Comparison of ENCODE assay signal across 1 cellular context in the genomic region with DNA sequence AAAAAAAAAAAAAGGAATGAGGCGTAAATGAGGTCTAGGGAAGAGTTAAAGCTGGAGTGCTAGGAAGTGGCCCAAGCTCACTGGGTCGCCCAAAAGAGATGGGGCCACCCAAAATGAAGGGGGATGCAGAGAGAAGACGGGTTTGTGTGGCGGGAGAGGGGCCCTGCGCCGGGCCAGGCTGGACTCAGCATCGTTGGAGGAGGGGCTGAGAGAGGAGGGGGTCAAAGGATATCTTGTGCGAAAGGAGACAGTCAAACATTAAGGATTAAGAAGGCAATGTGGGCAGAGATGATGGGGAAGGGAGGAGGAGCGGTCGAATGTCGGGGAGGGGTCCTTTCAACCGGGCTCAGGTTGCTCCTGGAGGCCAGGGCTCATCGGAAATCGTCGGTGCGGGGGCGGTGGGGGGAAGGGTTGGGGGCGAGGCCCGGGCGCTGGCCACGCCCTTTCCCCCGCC.
TF ChIP-seq lines count a peak whose summit lies in the region.

No MANE protein-coding gene starts in this region.

TF ChIP-seq in GM12878, 131 proteins besides CTCF, POLR2A, EP300 and RAD21 (continues in another document):
- TF ChIP-seq, protein P1, sequence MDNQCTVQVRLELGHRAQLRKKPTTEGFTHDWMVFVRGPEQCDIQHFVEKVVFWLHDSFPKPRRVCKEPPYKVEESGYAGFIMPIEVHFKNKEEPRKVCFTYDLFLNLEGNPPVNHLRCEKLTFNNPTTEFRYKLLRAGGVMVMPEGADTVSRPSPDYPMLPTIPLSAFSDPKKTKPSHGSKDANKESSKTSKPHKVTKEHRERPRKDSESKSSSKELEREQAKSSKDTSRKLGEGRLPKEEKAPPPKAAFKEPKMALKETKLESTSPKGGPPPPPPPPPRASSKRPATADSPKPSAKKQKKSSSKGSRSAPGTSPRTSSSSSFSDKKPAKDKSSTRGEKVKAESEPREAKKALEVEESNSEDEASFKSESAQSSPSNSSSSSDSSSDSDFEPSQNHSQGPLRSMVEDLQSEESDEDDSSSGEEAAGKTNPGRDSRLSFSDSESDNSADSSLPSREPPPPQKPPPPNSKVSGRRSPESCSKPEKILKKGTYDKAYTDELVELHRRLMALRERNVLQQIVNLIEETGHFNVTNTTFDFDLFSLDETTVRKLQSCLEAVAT (IDR thresholded peaks at IDR 0.05), result peak; percentile 59; the same call in 1 of the 2 replicates
- TF ChIP-seq, protein P2, sequence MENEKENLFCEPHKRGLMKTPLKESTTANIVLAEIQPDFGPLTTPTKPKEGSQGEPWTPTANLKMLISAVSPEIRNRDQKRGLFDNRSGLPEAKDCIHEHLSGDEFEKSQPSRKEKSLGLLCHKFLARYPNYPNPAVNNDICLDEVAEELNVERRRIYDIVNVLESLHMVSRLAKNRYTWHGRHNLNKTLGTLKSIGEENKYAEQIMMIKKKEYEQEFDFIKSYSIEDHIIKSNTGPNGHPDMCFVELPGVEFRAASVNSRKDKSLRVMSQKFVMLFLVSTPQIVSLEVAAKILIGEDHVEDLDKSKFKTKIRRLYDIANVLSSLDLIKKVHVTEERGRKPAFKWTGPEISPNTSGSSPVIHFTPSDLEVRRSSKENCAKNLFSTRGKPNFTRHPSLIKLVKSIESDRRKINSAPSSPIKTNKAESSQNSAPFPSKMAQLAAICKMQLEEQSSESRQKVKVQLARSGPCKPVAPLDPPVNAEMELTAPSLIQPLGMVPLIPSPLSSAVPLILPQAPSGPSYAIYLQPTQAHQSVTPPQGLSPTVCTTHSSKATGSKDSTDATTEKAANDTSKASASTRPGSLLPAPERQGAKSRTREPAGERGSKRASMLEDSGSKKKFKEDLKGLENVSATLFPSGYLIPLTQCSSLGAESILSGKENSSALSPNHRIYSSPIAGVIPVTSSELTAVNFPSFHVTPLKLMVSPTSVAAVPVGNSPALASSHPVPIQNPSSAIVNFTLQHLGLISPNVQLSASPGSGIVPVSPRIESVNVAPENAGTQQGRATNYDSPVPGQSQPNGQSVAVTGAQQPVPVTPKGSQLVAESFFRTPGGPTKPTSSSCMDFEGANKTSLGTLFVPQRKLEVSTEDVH (IDR thresholded peaks at IDR 0.05; ENCODE audit: low read depth, partially characterized antibody), result no peak
- TF ChIP-seq EGR1 (IDR thresholded peaks at IDR 0.05; ENCODE audit: borderline replicate concordance in 1 of 2, low read depth in 2 of 2, low read length in 2 of 2) (peak; percentile 60 to 99), CREM (IDR thresholded peaks at IDR 0.05; ENCODE audit: low read depth) (no peak), PML (IDR thresholded peaks at IDR 0.05; ENCODE audit: low read length) (no peak), ZNF24 (IDR thresholded peaks at IDR 0.05) (no peak), MXI1 (IDR thresholded peaks at IDR 0.05; ENCODE audit: low read depth, low read length) (no peak), CHD1 (IDR thresholded peaks at IDR 0.05; ENCODE audit: low read depth, low read length) (no peak), SRF (IDR thresholded peaks at IDR 0.05; ENCODE audit: low read depth in 2 of 2, low read length in 2 of 2) (no peak), HDGF (IDR thresholded peaks at IDR 0.05) (peak; percentile 94), CHD2 (IDR thresholded peaks at IDR 0.05; ENCODE audit: borderline replicate concordance, low read depth, low read length) (peak; percentile 71), JUND (IDR thresholded peaks at IDR 0.05; ENCODE audit: low read depth, low read length) (no peak), POLR2AphosphoS5 (IDR thresholded peaks at IDR 0.05; ENCODE audit: low read length) (peak; percentile 44; the same call in 1 of the 2 replicates), NR2C1 (IDR thresholded peaks at IDR 0.05) (no peak), NBN (IDR thresholded peaks at IDR 0.05) (peak; percentile 94), KDM1A (IDR thresholded peaks at IDR 0.05; ENCODE audit: borderline replicate concordance) (no peak), ZNF622 (IDR thresholded peaks at IDR 0.05) (no peak), LARP7 (IDR thresholded peaks at IDR 0.05) (no peak), RB1 (IDR thresholded peaks at IDR 0.05; ENCODE audit: borderline replicate concordance) (peak; percentile 17; the same call in 1 of the 2 replicates), SMAD1 (IDR thresholded peaks at IDR 0.05; ENCODE audit: low read depth, partially characterized antibody) (no peak), ZZZ3 (IDR thresholded peaks at IDR 0.05; ENCODE audit: control insufficient read depth, insufficient read length, low read depth) (no peak), ZNF217 (IDR thresholded peaks at IDR 0.05) (no peak)
- TF ChIP-seq, protein P3, sequence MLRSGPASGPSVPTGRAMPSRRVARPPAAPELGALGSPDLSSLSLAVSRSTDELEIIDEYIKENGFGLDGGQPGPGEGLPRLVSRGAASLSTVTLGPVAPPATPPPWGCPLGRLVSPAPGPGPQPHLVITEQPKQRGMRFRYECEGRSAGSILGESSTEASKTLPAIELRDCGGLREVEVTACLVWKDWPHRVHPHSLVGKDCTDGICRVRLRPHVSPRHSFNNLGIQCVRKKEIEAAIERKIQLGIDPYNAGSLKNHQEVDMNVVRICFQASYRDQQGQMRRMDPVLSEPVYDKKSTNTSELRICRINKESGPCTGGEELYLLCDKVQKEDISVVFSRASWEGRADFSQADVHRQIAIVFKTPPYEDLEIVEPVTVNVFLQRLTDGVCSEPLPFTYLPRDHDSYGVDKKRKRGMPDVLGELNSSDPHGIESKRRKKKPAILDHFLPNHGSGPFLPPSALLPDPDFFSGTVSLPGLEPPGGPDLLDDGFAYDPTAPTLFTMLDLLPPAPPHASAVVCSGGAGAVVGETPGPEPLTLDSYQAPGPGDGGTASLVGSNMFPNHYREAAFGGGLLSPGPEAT (IDR thresholded peaks at IDR 0.05; ENCODE audit: low read depth), result 0 out of 2 replicates have a peak, but pooled peaks have one; percentile 14
- TF ChIP-seq, protein P4, sequence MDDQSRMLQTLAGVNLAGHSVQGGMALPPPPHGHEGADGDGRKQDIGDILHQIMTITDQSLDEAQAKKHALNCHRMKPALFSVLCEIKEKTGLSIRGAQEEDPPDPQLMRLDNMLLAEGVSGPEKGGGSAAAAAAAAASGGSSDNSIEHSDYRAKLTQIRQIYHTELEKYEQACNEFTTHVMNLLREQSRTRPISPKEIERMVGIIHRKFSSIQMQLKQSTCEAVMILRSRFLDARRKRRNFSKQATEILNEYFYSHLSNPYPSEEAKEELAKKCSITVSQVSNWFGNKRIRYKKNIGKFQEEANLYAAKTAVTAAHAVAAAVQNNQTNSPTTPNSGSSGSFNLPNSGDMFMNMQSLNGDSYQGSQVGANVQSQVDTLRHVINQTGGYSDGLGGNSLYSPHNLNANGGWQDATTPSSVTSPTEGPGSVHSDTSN (IDR thresholded peaks at IDR 0.05; ENCODE audit: insufficient replicate concordance, low read depth, low read length), result no peak
- TF ChIP-seq, protein P5, sequence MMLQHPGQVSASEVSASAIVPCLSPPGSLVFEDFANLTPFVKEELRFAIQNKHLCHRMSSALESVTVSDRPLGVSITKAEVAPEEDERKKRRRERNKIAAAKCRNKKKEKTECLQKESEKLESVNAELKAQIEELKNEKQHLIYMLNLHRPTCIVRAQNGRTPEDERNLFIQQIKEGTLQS (IDR thresholded peaks at IDR 0.05; ENCODE audit: borderline replicate concordance, extremely low read depth, low read depth, low read length), result no peak
- TF ChIP-seq, protein P6, sequence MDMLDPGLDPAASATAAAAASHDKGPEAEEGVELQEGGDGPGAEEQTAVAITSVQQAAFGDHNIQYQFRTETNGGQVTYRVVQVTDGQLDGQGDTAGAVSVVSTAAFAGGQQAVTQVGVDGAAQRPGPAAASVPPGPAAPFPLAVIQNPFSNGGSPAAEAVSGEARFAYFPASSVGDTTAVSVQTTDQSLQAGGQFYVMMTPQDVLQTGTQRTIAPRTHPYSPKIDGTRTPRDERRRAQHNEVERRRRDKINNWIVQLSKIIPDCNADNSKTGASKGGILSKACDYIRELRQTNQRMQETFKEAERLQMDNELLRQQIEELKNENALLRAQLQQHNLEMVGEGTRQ (IDR thresholded peaks at IDR 0.05; ENCODE audit: borderline replicate concordance, low read depth, low read length), result no peak
- TF ChIP-seq, protein P7, sequence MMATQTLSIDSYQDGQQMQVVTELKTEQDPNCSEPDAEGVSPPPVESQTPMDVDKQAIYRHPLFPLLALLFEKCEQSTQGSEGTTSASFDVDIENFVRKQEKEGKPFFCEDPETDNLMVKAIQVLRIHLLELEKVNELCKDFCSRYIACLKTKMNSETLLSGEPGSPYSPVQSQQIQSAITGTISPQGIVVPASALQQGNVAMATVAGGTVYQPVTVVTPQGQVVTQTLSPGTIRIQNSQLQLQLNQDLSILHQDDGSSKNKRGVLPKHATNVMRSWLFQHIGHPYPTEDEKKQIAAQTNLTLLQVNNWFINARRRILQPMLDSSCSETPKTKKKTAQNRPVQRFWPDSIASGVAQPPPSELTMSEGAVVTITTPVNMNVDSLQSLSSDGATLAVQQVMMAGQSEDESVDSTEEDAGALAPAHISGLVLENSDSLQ (IDR thresholded peaks at IDR 0.05), result no peak
- TF ChIP-seq, protein P8, sequence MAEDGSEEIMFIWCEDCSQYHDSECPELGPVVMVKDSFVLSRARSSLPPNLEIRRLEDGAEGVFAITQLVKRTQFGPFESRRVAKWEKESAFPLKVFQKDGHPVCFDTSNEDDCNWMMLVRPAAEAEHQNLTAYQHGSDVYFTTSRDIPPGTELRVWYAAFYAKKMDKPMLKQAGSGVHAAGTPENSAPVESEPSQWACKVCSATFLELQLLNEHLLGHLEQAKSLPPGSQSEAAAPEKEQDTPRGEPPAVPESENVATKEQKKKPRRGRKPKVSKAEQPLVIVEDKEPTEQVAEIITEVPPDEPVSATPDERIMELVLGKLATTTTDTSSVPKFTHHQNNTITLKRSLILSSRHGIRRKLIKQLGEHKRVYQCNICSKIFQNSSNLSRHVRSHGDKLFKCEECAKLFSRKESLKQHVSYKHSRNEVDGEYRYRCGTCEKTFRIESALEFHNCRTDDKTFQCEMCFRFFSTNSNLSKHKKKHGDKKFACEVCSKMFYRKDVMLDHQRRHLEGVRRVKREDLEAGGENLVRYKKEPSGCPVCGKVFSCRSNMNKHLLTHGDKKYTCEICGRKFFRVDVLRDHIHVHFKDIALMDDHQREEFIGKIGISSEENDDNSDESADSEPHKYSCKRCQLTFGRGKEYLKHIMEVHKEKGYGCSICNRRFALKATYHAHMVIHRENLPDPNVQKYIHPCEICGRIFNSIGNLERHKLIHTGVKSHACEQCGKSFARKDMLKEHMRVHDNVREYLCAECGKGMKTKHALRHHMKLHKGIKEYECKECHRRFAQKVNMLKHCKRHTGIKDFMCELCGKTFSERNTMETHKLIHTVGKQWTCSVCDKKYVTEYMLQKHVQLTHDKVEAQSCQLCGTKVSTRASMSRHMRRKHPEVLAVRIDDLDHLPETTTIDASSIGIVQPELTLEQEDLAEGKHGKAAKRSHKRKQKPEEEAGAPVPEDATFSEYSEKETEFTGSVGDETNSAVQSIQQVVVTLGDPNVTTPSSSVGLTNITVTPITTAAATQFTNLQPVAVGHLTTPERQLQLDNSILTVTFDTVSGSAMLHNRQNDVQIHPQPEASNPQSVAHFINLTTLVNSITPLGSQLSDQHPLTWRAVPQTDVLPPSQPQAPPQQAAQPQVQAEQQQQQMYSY (CRISPR knock-in tag; IDR thresholded peaks at IDR 0.05), result no peak
- TF ChIP-seq, protein P9, sequence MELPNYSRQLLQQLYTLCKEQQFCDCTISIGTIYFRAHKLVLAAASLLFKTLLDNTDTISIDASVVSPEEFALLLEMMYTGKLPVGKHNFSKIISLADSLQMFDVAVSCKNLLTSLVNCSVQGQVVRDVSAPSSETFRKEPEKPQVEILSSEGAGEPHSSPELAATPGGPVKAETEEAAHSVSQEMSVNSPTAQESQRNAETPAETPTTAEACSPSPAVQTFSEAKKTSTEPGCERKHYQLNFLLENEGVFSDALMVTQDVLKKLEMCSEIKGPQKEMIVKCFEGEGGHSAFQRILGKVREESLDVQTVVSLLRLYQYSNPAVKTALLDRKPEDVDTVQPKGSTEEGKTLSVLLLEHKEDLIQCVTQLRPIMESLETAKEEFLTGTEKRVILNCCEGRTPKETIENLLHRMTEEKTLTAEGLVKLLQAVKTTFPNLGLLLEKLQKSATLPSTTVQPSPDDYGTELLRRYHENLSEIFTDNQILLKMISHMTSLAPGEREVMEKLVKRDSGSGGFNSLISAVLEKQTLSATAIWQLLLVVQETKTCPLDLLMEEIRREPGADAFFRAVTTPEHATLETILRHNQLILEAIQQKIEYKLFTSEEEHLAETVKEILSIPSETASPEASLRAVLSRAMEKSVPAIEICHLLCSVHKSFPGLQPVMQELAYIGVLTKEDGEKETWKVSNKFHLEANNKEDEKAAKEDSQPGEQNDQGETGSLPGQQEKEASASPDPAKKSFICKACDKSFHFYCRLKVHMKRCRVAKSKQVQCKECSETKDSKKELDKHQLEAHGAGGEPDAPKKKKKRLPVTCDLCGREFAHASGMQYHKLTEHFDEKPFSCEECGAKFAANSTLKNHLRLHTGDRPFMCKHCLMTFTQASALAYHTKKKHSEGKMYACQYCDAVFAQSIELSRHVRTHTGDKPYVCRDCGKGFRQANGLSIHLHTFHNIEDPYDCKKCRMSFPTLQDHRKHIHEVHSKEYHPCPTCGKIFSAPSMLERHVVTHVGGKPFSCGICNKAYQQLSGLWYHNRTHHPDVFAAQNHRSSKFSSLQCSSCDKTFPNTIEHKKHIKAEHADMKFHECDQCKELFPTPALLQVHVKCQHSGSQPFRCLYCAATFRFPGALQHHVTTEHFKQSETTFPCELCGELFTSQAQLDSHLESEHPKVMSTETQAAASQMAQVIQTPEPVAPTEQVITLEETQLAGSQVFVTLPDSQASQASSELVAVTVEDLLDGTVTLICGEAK (IDR thresholded peaks at IDR 0.05; ENCODE audit: borderline replicate concordance), result no peak
- TF ChIP-seq, protein P10, sequence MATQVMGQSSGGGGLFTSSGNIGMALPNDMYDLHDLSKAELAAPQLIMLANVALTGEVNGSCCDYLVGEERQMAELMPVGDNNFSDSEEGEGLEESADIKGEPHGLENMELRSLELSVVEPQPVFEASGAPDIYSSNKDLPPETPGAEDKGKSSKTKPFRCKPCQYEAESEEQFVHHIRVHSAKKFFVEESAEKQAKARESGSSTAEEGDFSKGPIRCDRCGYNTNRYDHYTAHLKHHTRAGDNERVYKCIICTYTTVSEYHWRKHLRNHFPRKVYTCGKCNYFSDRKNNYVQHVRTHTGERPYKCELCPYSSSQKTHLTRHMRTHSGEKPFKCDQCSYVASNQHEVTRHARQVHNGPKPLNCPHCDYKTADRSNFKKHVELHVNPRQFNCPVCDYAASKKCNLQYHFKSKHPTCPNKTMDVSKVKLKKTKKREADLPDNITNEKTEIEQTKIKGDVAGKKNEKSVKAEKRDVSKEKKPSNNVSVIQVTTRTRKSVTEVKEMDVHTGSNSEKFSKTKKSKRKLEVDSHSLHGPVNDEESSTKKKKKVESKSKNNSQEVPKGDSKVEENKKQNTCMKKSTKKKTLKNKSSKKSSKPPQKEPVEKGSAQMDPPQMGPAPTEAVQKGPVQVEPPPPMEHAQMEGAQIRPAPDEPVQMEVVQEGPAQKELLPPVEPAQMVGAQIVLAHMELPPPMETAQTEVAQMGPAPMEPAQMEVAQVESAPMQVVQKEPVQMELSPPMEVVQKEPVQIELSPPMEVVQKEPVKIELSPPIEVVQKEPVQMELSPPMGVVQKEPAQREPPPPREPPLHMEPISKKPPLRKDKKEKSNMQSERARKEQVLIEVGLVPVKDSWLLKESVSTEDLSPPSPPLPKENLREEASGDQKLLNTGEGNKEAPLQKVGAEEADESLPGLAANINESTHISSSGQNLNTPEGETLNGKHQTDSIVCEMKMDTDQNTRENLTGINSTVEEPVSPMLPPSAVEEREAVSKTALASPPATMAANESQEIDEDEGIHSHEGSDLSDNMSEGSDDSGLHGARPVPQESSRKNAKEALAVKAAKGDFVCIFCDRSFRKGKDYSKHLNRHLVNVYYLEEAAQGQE (IDR thresholded peaks at IDR 0.05; ENCODE audit: low read depth, low read length), result no peak
